Comparison of ENCODE assay signal across 23 cellular contexts in the genomic region with DNA sequence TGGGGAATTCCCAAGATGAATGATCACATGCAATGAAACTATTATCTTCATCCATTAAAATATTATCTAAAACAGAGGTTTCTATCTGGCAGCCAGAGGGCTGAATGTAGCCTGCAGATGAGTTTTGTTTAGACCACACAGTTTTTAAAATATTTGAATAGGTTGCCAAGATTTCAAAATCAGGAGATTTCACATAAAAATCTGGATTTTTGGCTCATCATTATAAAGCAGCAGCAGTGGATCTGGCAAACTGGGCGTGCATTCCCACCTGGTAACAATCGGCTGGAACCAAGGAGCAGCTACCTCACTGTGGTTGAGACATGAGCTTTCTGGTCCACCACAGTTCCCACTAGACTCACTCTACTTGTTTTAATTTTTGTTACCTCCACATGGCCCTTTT.
DNase-seq lines count a peak whose midpoint lies in the region; ATAC-seq and TF ChIP-seq lines count a peak whose summit lies in the region.
"Had no signal": no experiment of that assay in that cellular context is flagged by ENCODE, and none has a peak within 500 bp of the region (broad histone marks: within the 10 kb centered on the region; RNA-seq: fewer than 3 reads in every experiment).

No MANE protein-coding gene starts in this region.

- no peaks in the 10 kb centered on the region for H4K20me1 ChIP-seq in SK-N-SH (ENCODE audit: insufficient read depth)
- H4K20me1 ChIP-seq in fibroblast of lung (ENCODE audit: control insufficient read depth, extremely low read depth, insufficient read depth, low read length): no peaks in the 10 kb centered on the region
- H4K20me1 ChIP-seq: BLaER1 had no signal

- TF ChIP-seq EP300 in SK-N-SH (IDR thresholded peaks at IDR 0.05; ENCODE audit: borderline replicate concordance in 1 of 2, low read depth in 1 of 2, low read length in 1 of 2): peak in 1 of 2 experiments; percentile 31; a peak in 1 of 4 replicates

- H3K27ac Mint-ChIP-seq in activated naive CD4-positive, alpha-beta T cell treated with anti-CD3 and anti-CD28 coated beads, Interleukin-2, amount 50 U/mL, for 72 hours: no peak overlapping the region
- H3K27ac Mint-ChIP-seq in natural killer cell: no peak overlapping the region

- H3K36me3 ChIP-seq in SK-N-SH (replicated peaks in 1 of 2; ENCODE audit: control insufficient read depth in 1 of 2, insufficient read depth in 2 of 2, low read length in 1 of 2) (peaks cover 0 to 3% of the 10 kb centered on the region in 2 experiments), fibroblast of lung (ENCODE audit: control insufficient read depth, insufficient read depth, low read length) (no peaks in the 10 kb centered on the region)
- H3K36me3 ChIP-seq: BLaER1, esophagus muscularis mucosa, SJCRH30, stomach, WERI-Rb-1 had no signal

- peaks cover 7% of the 10 kb centered on the region for H3F3A ChIP-seq in SK-N-SH (replicated peaks; ENCODE audit: insufficient read depth)

- DNase-seq in EL (peak; percentile 29), SK-N-SH (no peak), fibroblast of lung (ENCODE audit: low read depth in 2 of 2) (peak; percentile 51 to 84), sciatic nerve (ENCODE audit: low spot score) (no peak), natural killer cell (no peak), ecto neural progenitor cell (ENCODE audit: low spot score) (no peak), DMS153 treated with DMSO at 0.1 percent for 48 hours (lab: John Stamatoyannopoulos, UW; ENCODE audit: unreplicated experiment) (no peak)
- DNase-seq in activated naive CD4-positive, alpha-beta T cell treated with anti-CD3 and anti-CD28 coated beads, Interleukin-2, amount 50 U/mL, for 72 hours (ENCODE audit: low spot score in 2 of 2): no peak
- DNase-seq: activated CD8-positive, alpha-beta memory T cell treated with anti-CD3 and anti-CD28 coated beads, Interleukin-2, amount 50 U/mL, for 48 hours; activated gamma-delta T cell treated with Interleukin-2 at 50 U/mL for 16 hours; Calu3; central memory CD4-positive, alpha-beta T cell; H7; NCI-H2029; NCI-H345; SJCRH30; stimulated activated CD4-positive, alpha-beta T cell treated with anti-CD3 and anti-CD28 coated beads, Interleukin-12 subunit alpha, Interleukin-12 subunit beta, amount 100 ng/mL, for 4 hours; stomach; trophoblast cell; WERI-Rb-1 had no signal

- H2AFZ ChIP-seq in SK-N-SH (ENCODE audit: low read depth) (no peak overlapping the region), fibroblast of lung (ENCODE audit: low read length) (no peak overlapping the region)

- TF ChIP-seq CTCF in SK-N-SH (IDR thresholded peaks at IDR 0.05): no peak
- no peak for TF ChIP-seq CTCF in fibroblast of lung (conservative IDR thresholded peaks at IDR 0.05 in 1 of 2, IDR thresholded peaks at IDR 0.05 in 1 of 2; ENCODE audit: low read depth in 1 of 2, low read length in 2 of 2)
- no peak for TF ChIP-seq CTCF in natural killer cell (IDR thresholded peaks at IDR 0.05)

- peaks cover 11 to 36% of the 10 kb centered on the region in 2 donors for H3K4me1 Mint-ChIP-seq in natural killer cell

- H3K9ac ChIP-seq in SK-N-SH: no peak overlapping the region
- H3K9ac ChIP-seq in fibroblast of lung (ENCODE audit: insufficient read depth, low read length): no peak overlapping the region
- H3K9ac ChIP-seq: BLaER1, KMS-11 had no signal

- H3K9me3 ChIP-seq in SK-N-SH: no peaks in the 10 kb centered on the region
- no peaks in the 10 kb centered on the region for H3K9me3 ChIP-seq in fibroblast of lung (ENCODE audit: control insufficient read depth, insufficient read depth, low read depth, low read length)
- H3K9me3 ChIP-seq: BLaER1, esophagus muscularis mucosa, SJCRH30, stomach had no signal

- H3K36me3 Mint-ChIP-seq in activated naive CD4-positive, alpha-beta T cell treated with anti-CD3 and anti-CD28 coated beads, Interleukin-2, amount 50 U/mL, for 72 hours: no peaks in the 10 kb centered on the region
- no peaks in the 10 kb centered on the region for H3K36me3 Mint-ChIP-seq in natural killer cell

- H3K4me1 ChIP-seq in SK-N-SH (ENCODE audit: control insufficient read depth in 1 of 2, insufficient read depth in 2 of 2, low read depth in 1 of 2, low read length in 1 of 2) (peaks cover 0 to 10% of the 10 kb centered on the region in 2 experiments; a peak in 2 of 4 replicates), fibroblast of lung (ENCODE audit: control insufficient read depth, extremely low read depth, insufficient read depth, low read length) (peaks cover 5% of the 10 kb centered on the region)

- H3K9me2 ChIP-seq in SK-N-SH: no peaks in the 10 kb centered on the region

- peaks cover 0 to 3% of the 10 kb centered on the region in 2 donors for H3K9me3 Mint-ChIP-seq in activated naive CD4-positive, alpha-beta T cell treated with anti-CD3 and anti-CD28 coated beads, Interleukin-2, amount 50 U/mL, for 72 hours
- H3K9me3 Mint-ChIP-seq in natural killer cell: no peaks in the 10 kb centered on the region

- CTCF ChIA-PET in SK-N-SH (lab: Yijun Ruan, JAX): interaction anchor here (1.0 to 1.3 kb wide), 2 partner anchors 11 to 38 kb away, joined by 3 read pairs; no protein-coding TSS in a partner anchor

- POLR2A ChIA-PET in SK-N-SH (lab: Yijun Ruan, JAX): no interaction called here

- no peaks in the 10 kb centered on the region for H3K27me3 Mint-ChIP-seq in natural killer cell (ENCODE audit: low read depth in 2 of 2)

- 35% methylated on average over 2 of the region's 2 CpGs for WGBS in SK-N-SH (ENCODE audit: low lambda C conversion rate)

- no peak overlapping the region for H3K27ac ChIP-seq in SK-N-SH (ENCODE audit: low read depth in 2 of 2, low read length in 1 of 2)
- no peak overlapping the region for H3K27ac ChIP-seq in fibroblast of lung (ENCODE audit: insufficient read depth, low read length)
- H3K27ac ChIP-seq: BLaER1, esophagus muscularis mucosa, KMS-11, SJCRH30, stomach, WERI-Rb-1 had no signal

- intact Hi-C loops in sciatic nerve (cut with DNase I): no loop called here
- intact Hi-C loops in natural killer cell (cut with micrococcal nuclease): no loop called here

- peak; percentile 81 for ATAC-seq in sciatic nerve
- no peak for ATAC-seq in activated naive CD4-positive, alpha-beta T cell treated with anti-CD3 and anti-CD28 coated beads, Interleukin-2, amount 50 U/mL, for 72 hours
- ATAC-seq in natural killer cell: no peak

- H3K4me3 Mint-ChIP-seq in natural killer cell: no peak overlapping the region

- H3K4me2 ChIP-seq in SK-N-SH (no peak overlapping the region), fibroblast of lung (ENCODE audit: extremely low read depth, insufficient read depth, low read length) (no peak overlapping the region)
- H3K4me2 ChIP-seq: BLaER1, KMS-11 had no signal

- no peak for TF ChIP-seq RAD21 in SK-N-SH (IDR thresholded peaks at IDR 0.05; ENCODE audit: low read length)

- H3K79me2 ChIP-seq in SK-N-SH (ENCODE audit: insufficient read depth) (no peaks in the 10 kb centered on the region; the same call in 1 of the 2 replicates), fibroblast of lung (ENCODE audit: control insufficient read depth, insufficient read depth, low read length) (peaks cover 4% of the 10 kb centered on the region)

- H3K4me3 ChIP-seq in SK-N-SH (ENCODE audit: low read depth in 2 of 2, low read length in 1 of 2) (no peak overlapping the region), fibroblast of lung (replicated peaks in 1 of 4; ENCODE audit: control extremely low read depth in 1 of 4, insufficient read depth in 1 of 4, low read depth in 3 of 4, low read length in 4 of 4) (no peak overlapping the region)
- H3K4me3 ChIP-seq: BLaER1, esophagus muscularis mucosa, SJCRH30, stomach had no signal

- no peaks in the 10 kb centered on the region for H3K27me3 ChIP-seq in SK-N-SH (ENCODE audit: insufficient read depth)
- H3K27me3 ChIP-seq in fibroblast of lung (ENCODE audit: control insufficient read depth, insufficient read depth, low read length): no peaks in the 10 kb centered on the region
- H3K27me3 ChIP-seq: BLaER1, esophagus muscularis mucosa, SJCRH30, stomach had no signal

TF ChIP-seq in SK-N-SH, 30 proteins besides CTCF, POLR2A, EP300 and RAD21:
- TF ChIP-seq TCF12 (IDR thresholded peaks at IDR 0.05) (peak; percentile 45), NFIC (IDR thresholded peaks at IDR 0.05; ENCODE audit: borderline replicate concordance) (0 out of 2 replicates have a peak, but pooled peaks have one; percentile 14), MEF2A (IDR thresholded peaks at IDR 0.05; ENCODE audit: borderline replicate concordance, low read depth) (no peak)
- TF ChIP-seq, protein P1, sequence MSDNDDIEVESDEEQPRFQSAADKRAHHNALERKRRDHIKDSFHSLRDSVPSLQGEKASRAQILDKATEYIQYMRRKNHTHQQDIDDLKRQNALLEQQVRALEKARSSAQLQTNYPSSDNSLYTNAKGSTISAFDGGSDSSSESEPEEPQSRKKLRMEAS (IDR thresholded peaks at IDR 0.05; ENCODE audit: low read depth): no peak
- TF ChIP-seq, protein P2, sequence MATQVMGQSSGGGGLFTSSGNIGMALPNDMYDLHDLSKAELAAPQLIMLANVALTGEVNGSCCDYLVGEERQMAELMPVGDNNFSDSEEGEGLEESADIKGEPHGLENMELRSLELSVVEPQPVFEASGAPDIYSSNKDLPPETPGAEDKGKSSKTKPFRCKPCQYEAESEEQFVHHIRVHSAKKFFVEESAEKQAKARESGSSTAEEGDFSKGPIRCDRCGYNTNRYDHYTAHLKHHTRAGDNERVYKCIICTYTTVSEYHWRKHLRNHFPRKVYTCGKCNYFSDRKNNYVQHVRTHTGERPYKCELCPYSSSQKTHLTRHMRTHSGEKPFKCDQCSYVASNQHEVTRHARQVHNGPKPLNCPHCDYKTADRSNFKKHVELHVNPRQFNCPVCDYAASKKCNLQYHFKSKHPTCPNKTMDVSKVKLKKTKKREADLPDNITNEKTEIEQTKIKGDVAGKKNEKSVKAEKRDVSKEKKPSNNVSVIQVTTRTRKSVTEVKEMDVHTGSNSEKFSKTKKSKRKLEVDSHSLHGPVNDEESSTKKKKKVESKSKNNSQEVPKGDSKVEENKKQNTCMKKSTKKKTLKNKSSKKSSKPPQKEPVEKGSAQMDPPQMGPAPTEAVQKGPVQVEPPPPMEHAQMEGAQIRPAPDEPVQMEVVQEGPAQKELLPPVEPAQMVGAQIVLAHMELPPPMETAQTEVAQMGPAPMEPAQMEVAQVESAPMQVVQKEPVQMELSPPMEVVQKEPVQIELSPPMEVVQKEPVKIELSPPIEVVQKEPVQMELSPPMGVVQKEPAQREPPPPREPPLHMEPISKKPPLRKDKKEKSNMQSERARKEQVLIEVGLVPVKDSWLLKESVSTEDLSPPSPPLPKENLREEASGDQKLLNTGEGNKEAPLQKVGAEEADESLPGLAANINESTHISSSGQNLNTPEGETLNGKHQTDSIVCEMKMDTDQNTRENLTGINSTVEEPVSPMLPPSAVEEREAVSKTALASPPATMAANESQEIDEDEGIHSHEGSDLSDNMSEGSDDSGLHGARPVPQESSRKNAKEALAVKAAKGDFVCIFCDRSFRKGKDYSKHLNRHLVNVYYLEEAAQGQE (IDR thresholded peaks at IDR 0.05; ENCODE audit: low read depth, low read length): no peak

Comparison
In these comparisons a context has a peak if more than half of its experiments do, and no peak if none do; other contexts are left out.
1. DNase-seq: peak in EL (single experiment) and fibroblast of lung (2 of 2); none in SK-N-SH (single experiment), sciatic nerve (single experiment), activated naive CD4-positive, alpha-beta T cell treated with anti-CD3 and anti-CD28 coated beads, Interleukin-2, amount 50 U/mL, for 72 hours (0 of 2), natural killer cell (single experiment), ecto neural progenitor cell (single experiment) and DMS153 treated with DMSO at 0.1 percent for 48 hours (single experiment).